Comparison of ENCODE assay signal across 8 cellular contexts in genomic region chr16:16073884-16074781, GRCh38.
A peak's percentile ranks its signal among the peaks of the same experiment; 100 is the strongest.
DNase-seq lines count a peak whose midpoint lies in the region; ATAC-seq and TF ChIP-seq lines count a peak whose summit lies in the region.

No MANE protein-coding gene starts in this region.

- H3K9ac ChIP-seq in mammary epithelial cell (ENCODE audit: insufficient read depth, low read length), result no peak overlapping the region

- intact Hi-C loops in breast epithelium (cut with DNase I; ENCODE audit: low total_unique reads), result no loop called here
- intact Hi-C loops in mammary epithelial cell (cut with micrococcal nuclease), result no loop called here
- intact Hi-C loops in activated T-helper 1 cell treated with anti-CD3 and anti-CD28 coated beads, Interleukin-12 subunit alpha, Interleukin-12 subunit beta, Interleukin-2, Interleukin-4 antibody, amounts not matched to agents 30 ng/mL and 10 ng/mL and 1 ng/mL, durations not matched to agents 14 hours and 24 hours and 36 hours (cut with micrococcal nuclease), result no loop called here
- intact Hi-C loops in upper lobe of right lung (cut with DNase I), result no loop called here

- H4K20me1 ChIP-seq in mammary epithelial cell (ENCODE audit: insufficient read depth, low read length), result no peaks in the 10 kb centered on the region

- H3K27ac ChIP-seq in breast epithelium (peak overlapping the region; percentile 16 to 20), mammary epithelial cell (ENCODE audit: insufficient read depth, low read depth, low read length) (no peak overlapping the region), upper lobe of right lung (peak overlapping the region; percentile 49)

- no peak for TF ChIP-seq CTCF in breast epithelium (IDR thresholded peaks at IDR 0.05)
- TF ChIP-seq CTCF in mammary epithelial cell (conservative IDR thresholded peaks at IDR 0.05 in 1 of 2, IDR thresholded peaks at IDR 0.05 in 1 of 2; ENCODE audit: extremely low read depth in 1 of 2, insufficient read depth in 1 of 2, low read depth in 1 of 2, low read length in 2 of 2), result no peak
- peak; percentile 11 for TF ChIP-seq CTCF in upper lobe of right lung (IDR thresholded peaks at IDR 0.05)

- no peaks in the 10 kb centered on the region for H3K27me3 ChIP-seq in breast epithelium
- H3K27me3 ChIP-seq in mammary epithelial cell (ENCODE audit: insufficient read depth, low read length), result no peaks in the 10 kb centered on the region
- no peaks in the 10 kb centered on the region for H3K27me3 ChIP-seq in upper lobe of right lung

- no peak for TF ChIP-seq POLR2A in breast epithelium (IDR thresholded peaks at IDR 0.05)

- H3K4me3 Mint-ChIP-seq in activated T-helper 1 cell treated with anti-CD3 and anti-CD28 coated beads, Interleukin-12 subunit alpha, Interleukin-12 subunit beta, Interleukin-2, Interleukin-4 antibody, amounts not matched to agents 30 ng/mL and 10 ng/mL and 1 ng/mL, durations not matched to agents 14 hours and 24 hours and 36 hours, result no peak overlapping the region

- H3K4me1 ChIP-seq in breast epithelium, result no peaks in the 10 kb centered on the region
- H3K4me1 ChIP-seq in mammary epithelial cell (ENCODE audit: insufficient read depth, low read length), result peaks cover 2% of the 10 kb centered on the region
- peaks cover 21% of the 10 kb centered on the region for H3K4me1 ChIP-seq in upper lobe of right lung

- H3K36me3 ChIP-seq in breast epithelium, result no peaks in the 10 kb centered on the region
- H3K36me3 ChIP-seq in mammary epithelial cell (ENCODE audit: insufficient read depth, low read length), result peaks cover 19% of the 10 kb centered on the region
- H3K36me3 ChIP-seq in upper lobe of right lung, result peaks cover 48% of the 10 kb centered on the region

- no peak overlapping the region for H3K4me2 ChIP-seq in mammary epithelial cell (ENCODE audit: insufficient read depth, low read depth, low read length)

- H3K27ac Mint-ChIP-seq in activated T-helper 1 cell treated with anti-CD3 and anti-CD28 coated beads, Interleukin-12 subunit alpha, Interleukin-12 subunit beta, Interleukin-2, Interleukin-4 antibody, amounts not matched to agents 30 ng/mL and 10 ng/mL and 1 ng/mL, durations not matched to agents 14 hours and 24 hours and 36 hours, result peak overlapping the region; percentile 40

- H3K9me3 Mint-ChIP-seq in activated T-helper 1 cell treated with anti-CD3 and anti-CD28 coated beads, Interleukin-12 subunit alpha, Interleukin-12 subunit beta, Interleukin-2, Interleukin-4 antibody, amounts not matched to agents 30 ng/mL and 10 ng/mL and 1 ng/mL, durations not matched to agents 14 hours and 24 hours and 36 hours, result no peaks in the 10 kb centered on the region

- CTCF ChIA-PET in mammary epithelial cell (lab: Charles Lee; ENCODE audit: low non-redundant PET), result no interaction called here

- H3K79me2 ChIP-seq in mammary epithelial cell (ENCODE audit: insufficient read depth, low read length), result no peaks in the 10 kb centered on the region

- BruUV-seq in mammary epithelial cell (replicated peaks; lab: Mats Ljungman, UMichigan), result no TSS peak

- H3K27me3 Mint-ChIP-seq in activated T-helper 1 cell treated with anti-CD3 and anti-CD28 coated beads, Interleukin-12 subunit alpha, Interleukin-12 subunit beta, Interleukin-2, Interleukin-4 antibody, amounts not matched to agents 30 ng/mL and 10 ng/mL and 1 ng/mL, durations not matched to agents 14 hours and 24 hours and 36 hours (ENCODE audit: insufficient read depth), result no peaks in the 10 kb centered on the region

- H3K4me1 Mint-ChIP-seq in activated T-helper 1 cell treated with anti-CD3 and anti-CD28 coated beads, Interleukin-12 subunit alpha, Interleukin-12 subunit beta, Interleukin-2, Interleukin-4 antibody, amounts not matched to agents 30 ng/mL and 10 ng/mL and 1 ng/mL, durations not matched to agents 14 hours and 24 hours and 36 hours (ENCODE audit: low read depth), result peaks cover 11% of the 10 kb centered on the region

- 69% methylated on average over 18 of the region's 19 CpGs for WGBS in mammary epithelial cell (ENCODE audit: low coverage, missing lambda C conversion rate)

- ATAC-seq in upper lobe of right lung (peak; percentile 84), HG02759 (IDR thresholded peaks at IDR 0.05; ENCODE audit: unreplicated experiment) (no peak), HG02588 (IDR thresholded peaks at IDR 0.05; ENCODE audit: unreplicated experiment) (no peak)

- H2AFZ ChIP-seq in mammary epithelial cell (ENCODE audit: low read depth, low read length), result no peak overlapping the region

- H3K4me3 ChIP-seq in breast epithelium (no peak overlapping the region), mammary epithelial cell (replicated peaks in 1 of 3; ENCODE audit: insufficient read depth in 1 of 3, low read depth in 2 of 3, low read length in 3 of 3) (no peak overlapping the region), upper lobe of right lung (no peak overlapping the region)

- in situ Hi-C loops in mammary epithelial cell (cut with MboI; ENCODE audit: low sequenced_read_pairs in 2 of 2), result no loop called here

- H3K36me3 Mint-ChIP-seq in activated T-helper 1 cell treated with anti-CD3 and anti-CD28 coated beads, Interleukin-12 subunit alpha, Interleukin-12 subunit beta, Interleukin-2, Interleukin-4 antibody, amounts not matched to agents 30 ng/mL and 10 ng/mL and 1 ng/mL, durations not matched to agents 14 hours and 24 hours and 36 hours (ENCODE audit: low read depth), result peaks cover 55% of the 10 kb centered on the region

- DNase-seq in breast epithelium (ENCODE audit: low spot score in 2 of 2) (peak in 1 of 2 donors; percentile 60), mammary epithelial cell (no peak), left kidney (ENCODE audit: low read depth, low spot score) (peak; percentile 77), upper lobe of right lung (peak; percentile 77), RPMI8226 (no peak)
- DNase-seq in activated T-helper 1 cell treated with anti-CD3 and anti-CD28 coated beads, Interleukin-12 subunit alpha, Interleukin-12 subunit beta, Interleukin-2, Interleukin-4 antibody, amounts not matched to agents 30 ng/mL and 10 ng/mL and 1 ng/mL, durations not matched to agents 14 hours and 24 hours and 36 hours (ENCODE audit: low spot score), result no peak

- H3K9me3 ChIP-seq in breast epithelium (no peaks in the 10 kb centered on the region), mammary epithelial cell (replicated peaks; ENCODE audit: insufficient read depth, low read length) (no peaks in the 10 kb centered on the region), upper lobe of right lung (no peaks in the 10 kb centered on the region)

- dilution Hi-C loops in mammary epithelial cell (cut with HindIII; ENCODE audit: low sequenced_read_pairs), result no loop called here

Comparison
In these comparisons a context has a peak if more than half of its experiments do, and no peak if none do; other contexts are left out.
1. DNase-seq: peak in left kidney (single experiment) and upper lobe of right lung (single experiment); none in mammary epithelial cell (single experiment), activated T-helper 1 cell treated with anti-CD3 and anti-CD28 coated beads, Interleukin-12 subunit alpha, Interleukin-12 subunit beta, Interleukin-2, Interleukin-4 antibody, amounts not matched to agents 30 ng/mL and 10 ng/mL and 1 ng/mL, durations not matched to agents 14 hours and 24 hours and 36 hours (single experiment) and RPMI8226 (single experiment).